ENCODE assay signal across 8 cellular contexts in the genomic region with DNA sequence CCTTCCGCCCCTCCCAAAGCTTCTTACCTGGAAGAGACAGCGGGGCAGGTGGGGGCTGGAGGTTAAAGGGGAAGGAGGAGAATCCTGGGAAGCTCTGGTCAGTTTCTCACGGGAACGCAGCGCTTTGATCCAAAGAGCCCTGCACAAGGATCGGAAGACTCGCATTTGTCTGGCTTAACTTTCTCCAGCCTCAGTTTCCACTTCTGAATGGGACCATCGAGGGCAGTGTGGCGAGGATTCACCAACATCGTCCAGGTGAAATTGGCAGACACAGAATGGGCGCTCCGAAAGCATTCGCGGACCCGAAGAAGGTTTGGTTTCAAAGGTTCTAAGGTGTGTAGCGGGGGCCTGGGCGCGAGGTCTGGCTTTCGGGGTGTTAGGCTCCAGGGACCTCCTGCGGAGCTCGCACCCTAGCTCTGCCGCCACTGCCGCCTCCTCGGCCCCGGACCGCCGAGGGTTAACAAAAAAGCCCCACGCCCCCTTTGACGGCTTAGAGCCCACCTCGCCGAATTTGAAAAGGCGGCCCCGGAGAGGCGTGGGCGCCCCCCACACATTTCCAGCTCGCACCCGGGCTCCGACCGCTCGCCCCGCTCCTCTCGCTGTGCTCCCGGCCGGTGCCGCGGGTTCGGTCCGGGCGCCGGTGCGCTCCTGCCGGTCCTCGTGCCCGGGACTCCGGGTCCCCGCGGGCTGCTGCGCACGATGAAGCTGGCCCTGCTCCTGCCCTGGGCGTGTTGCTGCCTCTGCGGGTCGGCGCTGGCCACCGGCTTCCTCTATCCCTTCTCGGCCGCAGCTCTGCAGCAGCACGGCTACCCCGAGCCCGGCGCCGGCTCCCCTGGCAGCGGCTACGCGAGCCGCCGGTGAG. TPM values are rescaled to one million over a fixed set of nuclear protein-coding genes. Genes with fewer than 3 reads are reported as not detected.
DNase-seq lines count a peak whose midpoint lies in the region; ATAC-seq, FAIRE-seq and TF ChIP-seq lines count a peak whose summit lies in the region.

A gene (plus strand): TSS at position 542 of the 862 bp plus-strand sequence. CDS start 158 bp downstream, at position 700.

- H3K4ac ChIP-seq in H9 (ENCODE audit: low read depth, low read length) = peak within 1 kb of the TSS; percentile 32; the same call in 1 of the 2 replicates

- CTCF ChIA-PET in A549 (lab: Yijun Ruan, JAX) = interaction anchor here (0.6 to 5.7 kb wide), 15 partner anchors 8 to 146 kb away, joined by 3 to 38 read pairs (median 5); a partner anchor contains a TSS

- POLR2A ChIA-PET in A549 (lab: Yijun Ruan, JAX) = interaction anchor here (0.7 to 1.0 kb wide), 4 partner anchors 10 to 41 kb away, joined by 3 to 6 read pairs (median 4); a partner anchor contains a TSS

- H3K36me3 Mint-ChIP-seq in H9 (ENCODE audit: insufficient read depth in 1 of 3, low read depth in 3 of 3) = peaks cover 5 to 27% (median 23%) of the 10 kb centered on the region in 3 experiments
- no peaks in the 10 kb centered on the region for H3K36me3 Mint-ChIP-seq in activated naive CD8-positive, alpha-beta T cell
- no peaks in the 10 kb centered on the region for H3K36me3 Mint-ChIP-seq in activated T-helper 2 cell treated with anti-CD3 and anti-CD28 coated beads, Interferon-gamma antibody, Interleukin-2, Interleukin-4, amounts not matched to agents 10 μg/mL and 5 μg/mL and 100 μg/mL, durations not matched to agents 14 hours and 24 hours and 36 hours (ENCODE audit: low read depth)

- H4K91ac ChIP-seq in H9 (ENCODE audit: insufficient read length, low read depth, low read length) = no peak within 1 kb of the TSS

- no peak within 1 kb of the TSS for H2BK15ac ChIP-seq in H9 (ENCODE audit: low read depth, low read length)

- H3K36me3 ChIP-seq in prostate gland = no peaks in the 10 kb centered on the region

- no peaks in the 10 kb centered on the region; a peak in 2 of 5 replicates for H3K9me3 Mint-ChIP-seq in H9
- H3K9me3 Mint-ChIP-seq in activated naive CD8-positive, alpha-beta T cell (ENCODE audit: low read depth) = no peaks in the 10 kb centered on the region
- H3K9me3 Mint-ChIP-seq in activated T-helper 2 cell treated with anti-CD3 and anti-CD28 coated beads, Interferon-gamma antibody, Interleukin-2, Interleukin-4, amounts not matched to agents 10 μg/mL and 5 μg/mL and 100 μg/mL, durations not matched to agents 14 hours and 24 hours and 36 hours = no peaks in the 10 kb centered on the region

- no peak for TF ChIP-seq RAD21 in A549 (conservative IDR thresholded peaks at IDR 0.05 in 1 of 2, IDR thresholded peaks at IDR 0.05 in 1 of 2)

- no peak for FAIRE-seq in A549 (lab: Jason Lieb, UNC)

- H3K27ac Mint-ChIP-seq in H9 = peak within 1 kb of the TSS in 2 of 3 experiments; percentile 34 to 76; a peak in 2 of 7 replicates
- H3K27ac Mint-ChIP-seq in activated naive CD8-positive, alpha-beta T cell = no peak within 1 kb of the TSS
- no peak within 1 kb of the TSS for H3K27ac Mint-ChIP-seq in activated T-helper 2 cell treated with anti-CD3 and anti-CD28 coated beads, Interferon-gamma antibody, Interleukin-2, Interleukin-4, amounts not matched to agents 10 μg/mL and 5 μg/mL and 100 μg/mL, durations not matched to agents 14 hours and 24 hours and 36 hours

- H3K9me3 ChIP-seq in A549 = no peaks in the 10 kb centered on the region
- no peaks in the 10 kb centered on the region for H3K9me3 ChIP-seq in H9 (ENCODE audit: control insufficient read depth, low read depth, low read length)
- H3K9me3 ChIP-seq in prostate gland = no peaks in the 10 kb centered on the region

- 91% methylated on average over 27 of the region's 76 CpGs for WGBS in A549 (ENCODE audit: missing lambda C conversion rate)
- no CpG with 5 or more reads among the region's 76 CpGs for WGBS in H9 (ENCODE audit: extremely low coverage, insufficient read length, low lambda C conversion rate)
- 31% methylated on average over 39 of the region's 76 CpGs for WGBS in prostate gland

- no peak within 1 kb of the TSS for H2BK12ac ChIP-seq in H9 (ENCODE audit: insufficient read length, low read depth, low read length)

- no peak within 1 kb of the TSS for H2BK120ac ChIP-seq in H9 (ENCODE audit: low read depth, low read length, poor library complexity, severe bottlenecking)

- H4K20me1 ChIP-seq in H9 (ENCODE audit: control insufficient read depth, insufficient read depth, insufficient read length) = no peaks in the 10 kb centered on the region

- no peak within 1 kb of the TSS for H2BK20ac ChIP-seq in H9 (ENCODE audit: low read depth, low read length, poor library complexity, severe bottlenecking)

- H3K14ac ChIP-seq in H9 (ENCODE audit: insufficient read depth, low read length) = peak within 1 kb of the TSS; percentile 100

- no peak for TF ChIP-seq POLR2A in A549 (IDR thresholded peaks at IDR 0.05; ENCODE audit: low read length)
- no peak for TF ChIP-seq POLR2A in prostate gland (IDR thresholded peaks at IDR 0.05)

- peak within 1 kb of the TSS; percentile 53 for H3K4me3 ChIP-seq in A549
- H3K4me3 ChIP-seq in prostate gland = peak within 1 kb of the TSS; percentile 39 to 56

- H4K5ac ChIP-seq in H9 (ENCODE audit: insufficient read length, low read depth, low read length) = no peak within 1 kb of the TSS

- no peak within 1 kb of the TSS for H2AFZ ChIP-seq in H9 (ENCODE audit: low read length)

- no peak within 1 kb of the TSS for H3K56ac ChIP-seq in H9 (ENCODE audit: insufficient read length, low read depth, low read length)

- H3K9ac ChIP-seq in H9 (ENCODE audit: extremely low read depth, insufficient read length, low read length) = peak within 1 kb of the TSS; percentile 83

- intact Hi-C loops in left ventricle myocardium superior (cut with micrococcal nuclease) (loop anchor here (5.0 kb wide), 1 partner anchor 910 kb away; no protein-coding TSS in a partner anchor), prostate gland (cut with DNase I) (loop anchor here (2.0 to 10.0 kb wide), 3 partner anchors 50 to 176 kb away; no protein-coding TSS in a partner anchor)
- intact Hi-C loops in activated T-helper 2 cell treated with anti-CD3 and anti-CD28 coated beads, Interferon-gamma antibody, Interleukin-2, Interleukin-4, amounts not matched to agents 10 μg/mL and 5 μg/mL and 100 μg/mL, durations not matched to agents 14 hours and 24 hours and 36 hours (cut with micrococcal nuclease) = loop anchor here (5.0 kb wide), 1 partner anchor 80 kb away; no protein-coding TSS in a partner anchor

- peak within 1 kb of the TSS; percentile 81 to 94 for H3K4me3 Mint-ChIP-seq in H9
- H3K4me3 Mint-ChIP-seq in activated naive CD8-positive, alpha-beta T cell = peak within 1 kb of the TSS; percentile 67
- no peak within 1 kb of the TSS for H3K4me3 Mint-ChIP-seq in activated T-helper 2 cell treated with anti-CD3 and anti-CD28 coated beads, Interferon-gamma antibody, Interleukin-2, Interleukin-4, amounts not matched to agents 10 μg/mL and 5 μg/mL and 100 μg/mL, durations not matched to agents 14 hours and 24 hours and 36 hours (ENCODE audit: low read depth)

- ATAC-seq in A549 (peak; percentile 86 to 90), left ventricle myocardium superior (peak; percentile 79), HG02759 (IDR thresholded peaks at IDR 0.05; ENCODE audit: unreplicated experiment) (no peak)

- H3K27me3 ChIP-seq in H9 (ENCODE audit: insufficient read depth, low read length) = no peaks in the 10 kb centered on the region
- no peaks in the 10 kb centered on the region for H3K27me3 ChIP-seq in prostate gland (replicated peaks; ENCODE audit: insufficient read depth)

- H2AK5ac ChIP-seq in H9 (ENCODE audit: insufficient read length, low read length) = no peak within 1 kb of the TSS

- H3K4me2 ChIP-seq in A549 (peak within 1 kb of the TSS; percentile 94), H9 (ENCODE audit: insufficient read depth, insufficient read length, low read length) (peak within 1 kb of the TSS; percentile 95)

- H3K18ac ChIP-seq in H9 (ENCODE audit: insufficient read length, low read depth, low read length) = peak within 1 kb of the TSS; percentile 100

- H3K79me1 ChIP-seq in H9 (ENCODE audit: insufficient read depth, low read depth, low read length, poor library complexity, severe bottlenecking) = peaks cover 3% of the 10 kb centered on the region

- no peak for TF ChIP-seq CTCF in A549 (IDR thresholded peaks at IDR 0.05)
- no peak for TF ChIP-seq CTCF in H9 (conservative IDR thresholded peaks at IDR 0.05)
- TF ChIP-seq CTCF in prostate gland (IDR thresholded peaks at IDR 0.05) = no peak

- no peak within 1 kb of the TSS for H2BK5ac ChIP-seq in H9 (ENCODE audit: insufficient read length, low read length)

- H3K4me1 ChIP-seq in A549 = peaks cover 2% of the 10 kb centered on the region; the same call in 2 of the 3 replicates
- H3K4me1 ChIP-seq in H9 (ENCODE audit: insufficient read depth, low read length) = no peaks in the 10 kb centered on the region
- H3K4me1 ChIP-seq in prostate gland (replicated peaks) = no peaks in the 10 kb centered on the region

- no peak within 1 kb of the TSS for H4K8ac ChIP-seq in H9 (replicated peaks; ENCODE audit: insufficient read length, low read depth, low read length)

- H3T11ph ChIP-seq in H9 (ENCODE audit: low read length) = no peak within 1 kb of the TSS

- peaks cover 5% of the 10 kb centered on the region for H3K23me2 ChIP-seq in H9 (ENCODE audit: insufficient read length, low read depth, low read length, poor library complexity, severe bottlenecking)

- H3K23ac ChIP-seq in H9 (ENCODE audit: insufficient read length, low read depth, low read length) = no peak within 1 kb of the TSS

- TF ChIP-seq EP300 in A549 (IDR thresholded peaks at IDR 0.05) = no peak

- H3K79me2 ChIP-seq in H9 (ENCODE audit: insufficient read depth, low read length) = peaks cover 4% of the 10 kb centered on the region; the same call in 1 of the 2 replicates

- DNase-seq in A549 (ENCODE audit: low read depth in 1 of 2, low spot score in 1 of 2) (peak; percentile 56 to 69), H9 (peak; percentile 67), left ventricle myocardium superior (peak; percentile 51), prostate gland (ENCODE audit: low spot score) (peak; percentile 38)
- no peak for DNase-seq in activated T-helper 2 cell treated with anti-CD3 and anti-CD28 coated beads, Interferon-gamma antibody, Interleukin-2, Interleukin-4, amounts not matched to agents 10 μg/mL and 5 μg/mL and 100 μg/mL, durations not matched to agents 14 hours and 24 hours and 36 hours (ENCODE audit: low spot score)
- no peak for DNase-seq in activated effector memory CD4-positive, alpha-beta T cell treated with Interleukin-2 at 50 U/mL for 16 hours

- H3K4me1 Mint-ChIP-seq in H9 = peaks cover 3 to 16% of the 10 kb centered on the region in 2 experiments; a peak in 3 of 4 replicates
- H3K4me1 Mint-ChIP-seq in activated naive CD8-positive, alpha-beta T cell (ENCODE audit: low read depth) = peaks cover 1% of the 10 kb centered on the region
- H3K4me1 Mint-ChIP-seq in activated T-helper 2 cell treated with anti-CD3 and anti-CD28 coated beads, Interferon-gamma antibody, Interleukin-2, Interleukin-4, amounts not matched to agents 10 μg/mL and 5 μg/mL and 100 μg/mL, durations not matched to agents 14 hours and 24 hours and 36 hours (ENCODE audit: low read depth) = peaks cover 12% of the 10 kb centered on the region

- H3K27ac ChIP-seq in A549 = peak within 1 kb of the TSS; percentile 75 to 85
- H3K27ac ChIP-seq in H9 (ENCODE audit: insufficient read length, low read depth, low read length) = no peak within 1 kb of the TSS
- peak within 1 kb of the TSS; percentile 67 to 71 for H3K27ac ChIP-seq in prostate gland

- H3K27me3 Mint-ChIP-seq in H9 (ENCODE audit: low read depth) = peaks cover 7% of the 10 kb centered on the region
- H3K27me3 Mint-ChIP-seq in activated naive CD8-positive, alpha-beta T cell = peaks cover 10% of the 10 kb centered on the region
- H3K27me3 Mint-ChIP-seq in activated T-helper 2 cell treated with anti-CD3 and anti-CD28 coated beads, Interferon-gamma antibody, Interleukin-2, Interleukin-4, amounts not matched to agents 10 μg/mL and 5 μg/mL and 100 μg/mL, durations not matched to agents 14 hours and 24 hours and 36 hours (ENCODE audit: low read depth) = peaks cover 21% of the 10 kb centered on the region

RNA-seq across cellular contexts. Expression of the gene that starts here (rescaled TPM):
- polyA plus RNA-seq in A549 (2011; rRNA removed) = 1.3 and 1.4 TPM in 2 replicates
- polyA plus RNA-seq in A549 (2012; cell fraction: cytosol; rRNA removed) = 2.8 and 4.3 TPM in 2 replicates
- polyA plus RNA-seq in A549 (2012; cell fraction: nucleus; rRNA removed) = 5.4 and 8.6 TPM in 2 replicates
- 0.46 to 0.52 TPM (median 0.47 TPM) in 3 replicates for polyA plus RNA-seq in A549 (2017; fragmentation: RNase III; extraction: RNeasy Plus Mini Kit Qiagen cat#74134 plus additional on column Dnase treatment)
- polyA minus RNA-seq in A549 (2011; rRNA and poly(A)+ RNA removed) = 0.62 and 0.68 TPM in 2 replicates
- 41.5 and 42.6 TPM in 2 replicates for total RNA-seq in H9 (2021)
- total RNA-seq in left ventricle myocardium superior = not detected
- 10 to 100 TPM in 1 of 2 donors, 1 to 10 TPM in 1; 3.8 to 10.3 TPM for total RNA-seq in prostate gland
- 0.11 and 0.16 TPM in 2 replicates for total RNA-seq in activated T-helper 2 cell treated with anti-CD3 and anti-CD28 coated beads, Interferon-gamma antibody, Interleukin-2, Interleukin-4, amounts not matched to agents 10 μg/mL and 5 μg/mL and 100 μg/mL, durations not matched to agents 14 hours and 24 hours and 36 hours

Comparison
In these comparisons a context has a peak if more than half of its experiments do, and no peak if none do; other contexts are left out.
1. Peak in DNase-seq and ATAC-seq in left ventricle myocardium superior; RNA of the gene not detected or under 1 TPM.
2. DNase-seq: peak in A549 (2 of 2), H9 (single experiment) and prostate gland (single experiment); none in activated T-helper 2 cell treated with anti-CD3 and anti-CD28 coated beads, Interferon-gamma antibody, Interleukin-2, Interleukin-4, amounts not matched to agents 10 μg/mL and 5 μg/mL and 100 μg/mL, durations not matched to agents 14 hours and 24 hours and 36 hours (single experiment) and activated effector memory CD4-positive, alpha-beta T cell treated with Interleukin-2 at 50 U/mL for 16 hours (single experiment).
3. H3K27ac Mint-ChIP-seq: peak in H9 (2 of 3); none in activated naive CD8-positive, alpha-beta T cell (single experiment) and activated T-helper 2 cell treated with anti-CD3 and anti-CD28 coated beads, Interferon-gamma antibody, Interleukin-2, Interleukin-4, amounts not matched to agents 10 μg/mL and 5 μg/mL and 100 μg/mL, durations not matched to agents 14 hours and 24 hours and 36 hours (single experiment).